Comparison of ENCODE assay signal across 1 cellular context in the genomic region with DNA sequence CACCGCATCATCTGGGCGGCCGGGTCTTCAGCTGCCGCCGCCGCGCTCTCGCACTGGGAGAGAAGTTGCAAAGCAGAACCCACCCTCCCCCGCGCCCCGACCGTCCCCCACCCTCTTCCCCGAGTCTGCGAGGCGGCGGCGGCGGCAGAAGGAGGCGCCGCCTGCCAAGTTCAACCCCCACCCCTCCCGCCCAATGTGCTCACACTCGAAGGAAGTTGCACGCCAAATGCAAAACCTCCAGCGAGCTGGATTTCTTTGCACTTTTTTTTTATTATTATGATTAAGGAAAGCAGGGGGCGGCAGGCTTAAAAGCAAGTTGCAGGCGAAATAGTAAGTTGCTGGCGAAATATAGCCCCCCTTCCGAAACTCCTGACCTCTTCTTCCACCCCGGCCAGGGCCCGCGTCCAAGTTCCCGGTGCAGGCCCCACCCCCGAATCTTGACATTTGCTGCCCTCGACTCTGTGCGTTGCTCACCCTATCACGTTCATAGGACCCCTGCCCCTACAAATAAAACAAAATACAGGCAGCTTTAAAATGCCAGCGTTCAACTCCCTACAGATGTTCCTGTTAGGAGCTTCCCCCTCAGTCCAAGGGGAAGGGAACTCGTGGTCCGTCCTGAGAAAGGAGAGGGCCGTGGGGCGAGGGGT.
TF ChIP-seq lines count a peak whose summit lies in the region.

No MANE protein-coding gene starts in this region.

TF ChIP-seq in GM12878, 131 proteins besides CTCF, POLR2A, EP300 and RAD21 (continued from another document):
- TF ChIP-seq, protein P1, sequence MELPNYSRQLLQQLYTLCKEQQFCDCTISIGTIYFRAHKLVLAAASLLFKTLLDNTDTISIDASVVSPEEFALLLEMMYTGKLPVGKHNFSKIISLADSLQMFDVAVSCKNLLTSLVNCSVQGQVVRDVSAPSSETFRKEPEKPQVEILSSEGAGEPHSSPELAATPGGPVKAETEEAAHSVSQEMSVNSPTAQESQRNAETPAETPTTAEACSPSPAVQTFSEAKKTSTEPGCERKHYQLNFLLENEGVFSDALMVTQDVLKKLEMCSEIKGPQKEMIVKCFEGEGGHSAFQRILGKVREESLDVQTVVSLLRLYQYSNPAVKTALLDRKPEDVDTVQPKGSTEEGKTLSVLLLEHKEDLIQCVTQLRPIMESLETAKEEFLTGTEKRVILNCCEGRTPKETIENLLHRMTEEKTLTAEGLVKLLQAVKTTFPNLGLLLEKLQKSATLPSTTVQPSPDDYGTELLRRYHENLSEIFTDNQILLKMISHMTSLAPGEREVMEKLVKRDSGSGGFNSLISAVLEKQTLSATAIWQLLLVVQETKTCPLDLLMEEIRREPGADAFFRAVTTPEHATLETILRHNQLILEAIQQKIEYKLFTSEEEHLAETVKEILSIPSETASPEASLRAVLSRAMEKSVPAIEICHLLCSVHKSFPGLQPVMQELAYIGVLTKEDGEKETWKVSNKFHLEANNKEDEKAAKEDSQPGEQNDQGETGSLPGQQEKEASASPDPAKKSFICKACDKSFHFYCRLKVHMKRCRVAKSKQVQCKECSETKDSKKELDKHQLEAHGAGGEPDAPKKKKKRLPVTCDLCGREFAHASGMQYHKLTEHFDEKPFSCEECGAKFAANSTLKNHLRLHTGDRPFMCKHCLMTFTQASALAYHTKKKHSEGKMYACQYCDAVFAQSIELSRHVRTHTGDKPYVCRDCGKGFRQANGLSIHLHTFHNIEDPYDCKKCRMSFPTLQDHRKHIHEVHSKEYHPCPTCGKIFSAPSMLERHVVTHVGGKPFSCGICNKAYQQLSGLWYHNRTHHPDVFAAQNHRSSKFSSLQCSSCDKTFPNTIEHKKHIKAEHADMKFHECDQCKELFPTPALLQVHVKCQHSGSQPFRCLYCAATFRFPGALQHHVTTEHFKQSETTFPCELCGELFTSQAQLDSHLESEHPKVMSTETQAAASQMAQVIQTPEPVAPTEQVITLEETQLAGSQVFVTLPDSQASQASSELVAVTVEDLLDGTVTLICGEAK (IDR thresholded peaks at IDR 0.05; ENCODE audit: borderline replicate concordance), result no peak
